Comparison of ENCODE assay signal across 8 cellular contexts in genomic region chr3:182792901-182793662, GRCh38. TPM values are rescaled to one million over a fixed set of nuclear protein-coding genes. Genes with fewer than 3 reads are reported as not detected.
DNase-seq lines count a peak whose midpoint lies in the region; ATAC-seq and TF ChIP-seq lines count a peak whose summit lies in the region.

Gene ATP11B, plus strand, starts transcription at chr3:182793504. Its CDS starts 256 bp downstream, at chr3:182793760.

- peak; percentile 61 to 90 (median 78) for DNase-seq in C1 segment of cervical spinal cord (lab: John Stamatoyannopoulos, UW)
- peak; percentile 75 for DNase-seq in GM19238 (ENCODE audit: insufficient read length, low spot score)
- DNase-seq in NCI-H748 (lab: John Stamatoyannopoulos, UW; ENCODE audit: unreplicated experiment), result peak; percentile 73
- peak; percentile 71 to 75 for DNase-seq in activated CD4-positive, alpha-beta T cell treated with anti-CD3 and anti-CD28 coated beads, Interleukin-2, amount 50 U/mL, for 48 hours
- peak; percentile 48 to 84 (median 70) for DNase-seq in dorsolateral prefrontal cortex
- peak; percentile 55 to 93 for DNase-seq in lower leg skin (ENCODE audit: low spot score in 2 of 2)
- peak; percentile 73 to 78 for DNase-seq in stimulated activated CD4-positive, alpha-beta T cell treated with anti-CD3 and anti-CD28 coated beads, Interleukin-4, amount 100 ng/mL, for 4 hours

- intact Hi-C loops in dorsolateral prefrontal cortex (cut with DNase I) (loop anchor here (2.0 to 10.0 kb wide), 4 partner anchors 188 to 306 kb away; partner anchors contain the start of genes DCUN1D1 (in 2 of the 2) and MCCC1 (in 2 of the 2)), lower leg skin (cut with DNase I; ENCODE audit: low total_unique reads) (no loop called here)

- TF ChIP-seq CTCF in dorsolateral prefrontal cortex (IDR thresholded peaks at IDR 0.05 in 54 of 56, conservative IDR thresholded peaks at IDR 0.05 in 2 of 56; ENCODE audit: low read depth in 1 of 56, partially characterized antibody in 56 of 56), result peak in 7 of 56 donors; percentile 4 to 31 (median 20)
- TF ChIP-seq CTCF in lower leg skin (IDR thresholded peaks at IDR 0.05), result no peak

- ATAC-seq in HG03378 (IDR thresholded peaks at IDR 0.05; ENCODE audit: unreplicated experiment), result peak; percentile 51

- H3K4me3 ChIP-seq in dorsolateral prefrontal cortex (peak within 1 kb of the TSS; percentile 68 to 98 (median 86)), lower leg skin (ENCODE audit: low read depth, poor library complexity, severe bottlenecking) (peak within 1 kb of the TSS; percentile 96)

- peak in 1 of 2 donors; percentile 6 for TF ChIP-seq POLR2A in lower leg skin (IDR thresholded peaks at IDR 0.05)

- WGBS in lower leg skin, 2 donors, result 0 to 2% methylated on average over 18 to 34 of the region's 74 CpGs

- H3K27me3 ChIP-seq in dorsolateral prefrontal cortex, result no peaks in the 10 kb centered on the region

- H3K27ac ChIP-seq in dorsolateral prefrontal cortex, result peak within 1 kb of the TSS; percentile 67 to 99 (median 91)

RNA-seq across cellular contexts. Expression of gene ATP11B, which starts in this region (rescaled TPM):
- total RNA-seq in dorsolateral prefrontal cortex, result 10 to 100 TPM; 29.5 to 78.3 (median 50.7) TPM
- total RNA-seq in lower leg skin, result 100 to 1,000 TPM; 109 to 148 (median 116) TPM

Comparison
In these comparisons a context has a peak if more than half of its experiments do, and no peak if none do; other contexts are left out.
1. Peak in every context shown above with its lines: DNase-seq, ATAC-seq, H3K4me3 ChIP-seq and H3K27ac ChIP-seq.